22 cellular contexts compared by ENCODE assay signal in genomic region chr5:73314395-73315195, GRCh38.
DNase-seq lines count a peak whose midpoint lies in the region; ATAC-seq and TF ChIP-seq lines count a peak whose summit lies in the region.
"Had no signal": no experiment of that assay in that cellular context is flagged by ENCODE, and none has a peak within 500 bp of the region (broad histone marks: within the 10 kb centered on the region; RNA-seq: fewer than 3 reads in every experiment).

No MANE protein-coding gene starts in this region.

- no peak overlapping the region for H2AFZ ChIP-seq in fibroblast of lung (ENCODE audit: low read length)

- H3K27me3 ChIP-seq in fibroblast of lung (ENCODE audit: control insufficient read depth, insufficient read depth, low read length), result no peaks in the 10 kb centered on the region
- H3K27me3 ChIP-seq: BLaER1 had no signal

- no peak overlapping the region for H3K4me2 ChIP-seq in fibroblast of lung (ENCODE audit: extremely low read depth, insufficient read depth, low read length)
- H3K4me2 ChIP-seq: BLaER1 had no signal

- H3K9me3 ChIP-seq in fibroblast of lung (ENCODE audit: control insufficient read depth, insufficient read depth, low read depth, low read length), result no peaks in the 10 kb centered on the region
- H3K9me3 ChIP-seq: BLaER1 had no signal

- TF ChIP-seq POLR2A in NB4 (IDR thresholded peaks at IDR 0.05; ENCODE audit: extremely low read depth, insufficient read length), result no peak

- no peaks in the 10 kb centered on the region for H4K20me1 ChIP-seq in fibroblast of lung (ENCODE audit: control insufficient read depth, extremely low read depth, insufficient read depth, low read length)
- H4K20me1 ChIP-seq: BLaER1 had no signal

- H3K4me3 ChIP-seq in NB4 (ENCODE audit: low read depth, low read length) (no peak overlapping the region), fibroblast of lung (replicated peaks in 1 of 4; ENCODE audit: control extremely low read depth in 1 of 4, insufficient read depth in 1 of 4, low read depth in 3 of 4, low read length in 4 of 4) (no peak overlapping the region)
- H3K4me3 ChIP-seq: BLaER1, dorsolateral prefrontal cortex had no signal

- no peak overlapping the region for H3K9ac ChIP-seq in fibroblast of lung (ENCODE audit: insufficient read depth, low read length)
- H3K9ac ChIP-seq: BLaER1 had no signal

- H3K79me2 ChIP-seq in fibroblast of lung (ENCODE audit: control insufficient read depth, insufficient read depth, low read length), result no peaks in the 10 kb centered on the region

- TF ChIP-seq CTCF in NB4 (IDR thresholded peaks at IDR 0.05; ENCODE audit: low read depth, low read length) (no peak), fibroblast of lung (conservative IDR thresholded peaks at IDR 0.05 in 1 of 2, IDR thresholded peaks at IDR 0.05 in 1 of 2; ENCODE audit: low read depth in 1 of 2, low read length in 2 of 2) (no peak)

- ATAC-seq in SK-N-SH treated with all-trans-retinoic acid at 6 μM for 48 hours (peak; percentile 2; the same call in 2 of the 3 replicates), HG02852 (IDR thresholded peaks at IDR 0.05; ENCODE audit: unreplicated experiment) (no peak)
- ATAC-seq: activated CD8-positive, alpha-beta T cell treated with anti-CD3 and anti-CD28 coated beads, Interleukin-2, amount 10 ng/mL, durations not matched to agents 7 days and 5 days; activated naive CD4-positive, alpha-beta T cell treated with anti-CD3 and anti-CD28 coated beads, Interleukin-2, amount 50 U/mL, for 72 hours; left ventricle myocardium superior; naive thymus-derived CD4-positive, alpha-beta T cell; Panc1 had no signal

- DNase-seq in ELR (ENCODE audit: low read depth) (peak; percentile 34), NB4 (ENCODE audit: low read depth) (peak; percentile 60), fibroblast of lung (ENCODE audit: low read depth in 2 of 2) (peak; percentile 26 to 65), COLO668 (lab: John Stamatoyannopoulos, UW; ENCODE audit: unreplicated experiment) (no peak), RPMI8226 (no peak), occipital lobe (lab: John Stamatoyannopoulos, UW) (no peak)
- DNase-seq: activated CD8-positive, alpha-beta T cell treated with anti-CD3 and anti-CD28 coated beads, Interleukin-2, amount 10 ng/mL, durations not matched to agents 7 days and 5 days; COR-L47; dorsolateral prefrontal cortex; EL; left ventricle myocardium superior; naive thymus-derived CD4-positive, alpha-beta T cell; NCI-H1105 treated with DMSO at 0.1 percent for 48 hours; NCI-H1930; nucleus accumbens; SHP77 treated with DMSO at 0.1 percent for 48 hours; stimulated activated naive CD4-positive, alpha-beta T cell treated with Interleukin-2 at 50 U/mL for 16 hours had no signal

- peaks cover 14% of the 10 kb centered on the region for H3K4me1 ChIP-seq in fibroblast of lung (ENCODE audit: control insufficient read depth, extremely low read depth, insufficient read depth, low read length)

- no peaks in the 10 kb centered on the region for H3K36me3 ChIP-seq in fibroblast of lung (ENCODE audit: control insufficient read depth, insufficient read depth, low read length)
- H3K36me3 ChIP-seq: BLaER1 had no signal

- no peak overlapping the region for H3K27ac ChIP-seq in fibroblast of lung (ENCODE audit: insufficient read depth, low read length)
- H3K27ac ChIP-seq: BLaER1, dorsolateral prefrontal cortex had no signal

TF ChIP-seq in SK-N-SH treated with all-trans-retinoic acid at 6 μM for 48 hours, 23 proteins besides CTCF, POLR2A, EP300 and RAD21:
- TF ChIP-seq BACH2 (CRISPR knock-in tag; IDR thresholded peaks at IDR 0.05; ENCODE audit: borderline replicate concordance) (no peak), ZNF70 (CRISPR knock-in tag; IDR thresholded peaks at IDR 0.05) (no peak), TOX (CRISPR knock-in tag; IDR thresholded peaks at IDR 0.05; ENCODE audit: borderline replicate concordance) (0 out of 2 replicates have a peak, but pooled peaks have one; percentile 41)

Comparison
In these comparisons a context has a peak if more than half of its experiments do, and no peak if none do; other contexts are left out.
1. DNase-seq: peak in ELR (single experiment), NB4 (single experiment) and fibroblast of lung (2 of 2); none in COLO668 (single experiment), RPMI8226 (single experiment) and occipital lobe (single experiment).